In genomic region chr2:78999410-78999809, GRCh38 we compare ENCODE assay signal across 13 cellular contexts. TPM values are rescaled to one million over a fixed set of nuclear protein-coding genes. Genes with fewer than 3 reads are reported as not detected.
DNase-seq lines count a peak whose midpoint lies in the region; FAIRE-seq and TF ChIP-seq lines count a peak whose summit lies in the region.
"Had no signal": no experiment of that assay in that cellular context is flagged by ENCODE, and none has a peak within 500 bp of the region (broad histone marks: within the 10 kb centered on the region; RNA-seq: fewer than 3 reads in every experiment).

No MANE protein-coding gene starts in this region.

- H3K18ac ChIP-seq in H1 (ENCODE audit: extremely low read depth, low read length): no peak overlapping the region

- peaks cover 4 to 10% (median 7%) of the 10 kb centered on the region in 4 experiments for H3K27me3 ChIP-seq in H1 (replicated peaks in 1 of 4; ENCODE audit: control insufficient read depth in 3 of 4, extremely low read depth in 1 of 4, insufficient read depth in 3 of 4, low read length in 3 of 4)
- no peaks in the 10 kb centered on the region for H3K27me3 ChIP-seq in small intestine (ENCODE audit: control insufficient read depth in 2 of 2, insufficient read depth in 2 of 2, low read length in 2 of 2)
- H3K27me3 ChIP-seq: MG63 had no signal

- H3K4me1 ChIP-seq in H1 (replicated peaks in 1 of 4; ENCODE audit: control insufficient read depth in 3 of 4, insufficient read depth in 4 of 4, low read length in 3 of 4) (no peaks in the 10 kb centered on the region), small intestine (ENCODE audit: control insufficient read depth in 2 of 2, insufficient read depth in 1 of 2, low read depth in 1 of 2, low read length in 1 of 2) (no peaks in the 10 kb centered on the region)

- H3K36me3 ChIP-seq in H1 (ENCODE audit: control insufficient read depth in 2 of 4, insufficient read depth in 4 of 4, low read length in 3 of 4): no peaks in the 10 kb centered on the region
- H3K36me3 ChIP-seq in small intestine (ENCODE audit: control insufficient read depth in 2 of 2, insufficient read depth in 2 of 2, low read length in 2 of 2): no peaks in the 10 kb centered on the region
- H3K36me3 ChIP-seq: BLaER1, MG63, neutrophil had no signal

- no peak overlapping the region for H3K23ac ChIP-seq in H1 (ENCODE audit: insufficient read length)

- no peak overlapping the region for H3K4me2 ChIP-seq in H1 (ENCODE audit: insufficient read depth in 1 of 2, low read depth in 2 of 2, low read length in 2 of 2)
- H3K4me2 ChIP-seq: BLaER1 had no signal

- no peak overlapping the region for H2BK20ac ChIP-seq in H1 (ENCODE audit: low read length)

- intact Hi-C loops in posterior cingulate gyrus (cut with DNase I): no loop called here

- CTCF ChIA-PET in H1 (lab: Charles Lee; ENCODE audit: partially characterized antibody): interaction anchor here (0.6 to 3.1 kb wide), 13 partner anchors 11 to 442 kb away, joined by 3 to 11 read pairs (median 3); no protein-coding TSS in a partner anchor

- no peaks in the 10 kb centered on the region for H3K9me3 ChIP-seq in H1 (ENCODE audit: insufficient read depth in 2 of 2, low read depth in 1 of 2, low read length in 1 of 2)
- H3K9me3 ChIP-seq in small intestine (ENCODE audit: control insufficient read depth, low read depth): no peaks in the 10 kb centered on the region
- H3K9me3 ChIP-seq: BLaER1, MG63, neutrophil had no signal

- H3K4me3 ChIP-seq in H1 (ENCODE audit: extremely low read depth in 1 of 4, insufficient read depth in 2 of 4, low read depth in 3 of 4, low read length in 4 of 4) (no peak overlapping the region), small intestine (ENCODE audit: low read depth in 1 of 2, low read length in 2 of 2) (no peak overlapping the region)
- H3K4me3 ChIP-seq: BLaER1, MG63 had no signal

- TF ChIP-seq POLR2A in H1 (IDR thresholded peaks at IDR 0.05; ENCODE audit: control extremely low read depth in 1 of 2, low read depth in 2 of 2, low read length in 2 of 2): no peak

- H3K4ac ChIP-seq in H1 (replicated peaks; ENCODE audit: insufficient read length, low read depth, low read length): no peak overlapping the region

- H4K20me1 ChIP-seq in H1 (replicated peaks in 1 of 2; ENCODE audit: control insufficient read depth in 1 of 2, insufficient read depth in 2 of 2, low read length in 2 of 2): no peaks in the 10 kb centered on the region
- H4K20me1 ChIP-seq: BLaER1 had no signal

- peak in 2 of 3 experiments; percentile 14 to 22; a peak in 2 of 4 replicates for TF ChIP-seq CTCF in H1 (IDR thresholded peaks at IDR 0.05; ENCODE audit: control extremely low read depth in 1 of 3, insufficient read depth in 1 of 3, low read depth in 1 of 3, low read length in 3 of 3)

- no peak overlapping the region for H2AK5ac ChIP-seq in H1 (ENCODE audit: low read depth, low read length)

- no peak overlapping the region for H4K5ac ChIP-seq in H1 (ENCODE audit: insufficient read length, low read depth, low read length)

- no peak overlapping the region for H3K56ac ChIP-seq in H1 (replicated peaks; ENCODE audit: insufficient read length, low read depth, low read length)

- no peak for FAIRE-seq in H1 (lab: Jason Lieb, UNC)
- no peak for FAIRE-seq in small intestine (lab: Jason Lieb, UNC)

- POLR2A ChIA-PET in H1 (lab: Charles Lee; ENCODE audit: partially characterized antibody): no interaction called here

- no peaks in the 10 kb centered on the region for H3K79me1 ChIP-seq in H1 (ENCODE audit: low read depth, low read length)

- H3K27ac ChIP-seq in H1 (ENCODE audit: low read depth, low read length) (no peak overlapping the region), small intestine (ENCODE audit: low read depth in 1 of 2, low read length in 1 of 2) (no peak overlapping the region)
- H3K27ac ChIP-seq: BLaER1, neutrophil had no signal

- DNase-seq in NOMO-1 treated with DMSO at 0.1 percent for 48 hours (lab: John Stamatoyannopoulos, UW; ENCODE audit: unreplicated experiment) (peak; percentile 29), NOMO-1 treated with dmso at 0.1 percent for 144 hours (lab: John Stamatoyannopoulos, UW; ENCODE audit: unreplicated experiment) (no peak), NCI-H2227 treated with DMSO at 0.1 percent for 48 hours (lab: John Stamatoyannopoulos, UW) (peak; percentile 8), H1 (ENCODE audit: low read depth in 1 of 2, low spot score in 2 of 2) (no peak), small intestine (peak; percentile 32), medulla oblongata (ENCODE audit: extremely low spot score) (no peak), posterior cingulate gyrus (no peak), NCI-H1930 (lab: John Stamatoyannopoulos, UW) (no peak)
- DNase-seq: MG63; stimulated activated naive CD8-positive, alpha-beta T cell treated with anti-CD3 and anti-CD28 coated beads, Interleukin-15, amount 100 ng/mL, for 72 hours had no signal

- no peak overlapping the region for H3K9ac ChIP-seq in H1 (replicated peaks in 1 of 4; ENCODE audit: extremely low read depth in 1 of 4, low read depth in 3 of 4, low read length in 3 of 4)
- H3K9ac ChIP-seq: BLaER1 had no signal

- TF ChIP-seq RAD21 in H1 (IDR thresholded peaks at IDR 0.05 in 1 of 2, conservative IDR thresholded peaks at IDR 0.05 in 1 of 2; ENCODE audit: low read depth in 2 of 2, low read length in 2 of 2): peak; percentile 56 to 60

- 60% methylated on average over 3 of the region's 3 CpGs; no CpG with 5 or more reads in 1 of the 2 experiments for WGBS in H1 (ENCODE audit: extremely low coverage in 1 of 2, insufficient coverage in 1 of 2, insufficient read length in 1 of 2, insufficient replicate concordance in 2 of 2, low coverage in 1 of 2, low lambda C conversion rate in 2 of 2, missing lambda C conversion rate in 1 of 2), 2 experiments
- 41 to 68% (median 52%) methylated on average over 3 of the region's 3 CpGs for WGBS in small intestine, 3 donors

- no peaks in the 10 kb centered on the region for H3K79me2 ChIP-seq in H1 (ENCODE audit: control insufficient read depth in 1 of 2, insufficient read depth in 2 of 2, low read length in 2 of 2)

- no peak overlapping the region for H3K14ac ChIP-seq in H1 (ENCODE audit: insufficient read length)

- no peaks in the 10 kb centered on the region for H3K23me2 ChIP-seq in H1 (ENCODE audit: low read depth, low read length)

- H4K8ac ChIP-seq in H1 (ENCODE audit: extremely low read depth, insufficient read depth, low read length): no peak overlapping the region

- H2AFZ ChIP-seq in H1 (ENCODE audit: low read length): no peak overlapping the region

- no peak overlapping the region for H2BK12ac ChIP-seq in H1 (ENCODE audit: low read depth, low read length)

- H2BK120ac ChIP-seq in H1 (replicated peaks; ENCODE audit: low read depth, low read length): no peak overlapping the region

- H2BK15ac ChIP-seq in H1 (ENCODE audit: low read length): no peak overlapping the region

- TF ChIP-seq EP300 in H1 (IDR thresholded peaks at IDR 0.05; ENCODE audit: borderline replicate concordance in 1 of 2, low read depth in 2 of 2, low read length in 2 of 2): no peak

- no peak overlapping the region for H2BK5ac ChIP-seq in H1 (ENCODE audit: low read depth, low read length)

- no peak overlapping the region for H4K91ac ChIP-seq in H1 (replicated peaks; ENCODE audit: insufficient read length, low read length)

TF ChIP-seq in H1, 55 proteins besides CTCF, POLR2A, EP300 and RAD21:
- TF ChIP-seq MAX (IDR thresholded peaks at IDR 0.05) (no peak), ATF3 (IDR thresholded peaks at IDR 0.05; ENCODE audit: insufficient read depth, low read depth, low read length) (no peak), USF2 (IDR thresholded peaks at IDR 0.05; ENCODE audit: low read length) (no peak), TAF1 (IDR thresholded peaks at IDR 0.05; ENCODE audit: low read depth, low read length) (no peak), PHF8 (conservative IDR thresholded peaks at IDR 0.05; ENCODE audit: low read depth, low read length) (no peak), CEBPB (IDR thresholded peaks at IDR 0.05; ENCODE audit: low read depth, low read length) (no peak)

RNA-seq across cellular contexts. Expression of gene REG3G, which starts 26.1 kb away (rescaled TPM):
- not detected in 2 replicates for total RNA-seq in H1 (2021; fragmentation: NEBNext Ultra II Directional; extraction: Animal tissue kit (Norgen Biotek cat#: 25700))
- polyA plus RNA-seq in H1 (2011; rRNA removed) (not detected in 2 replicates), small intestine (10 to 100 TPM in 1 of 3 donors, 1 to 10 TPM in 1, under 1 TPM in 1; 0.89 to 11.9 (median 3.2) TPM)
- not detected for polyA plus RNA-seq in H1 (2011; cell fraction: cytosol; rRNA removed)
- polyA plus RNA-seq in H1 (2011; cell fraction: nucleus; rRNA removed): not detected
- polyA plus RNA-seq in H1 (2012, experiment 1 of 2): not detected in 4 replicates
- not detected for polyA plus RNA-seq in H1 (2012, experiment 2 of 2)
- not detected for polyA plus RNA-seq in H1 (2013, experiment 1 of 2)
- polyA plus RNA-seq in H1 (2013, experiment 2 of 2): not detected
- polyA minus RNA-seq in H1 (2011; rRNA and poly(A)+ RNA removed): not detected in 2 replicates
- polyA minus RNA-seq in H1 (2011; cell fraction: cytosol; rRNA and poly(A)+ RNA removed): not detected
- not detected for polyA minus RNA-seq in H1 (2011; cell fraction: nucleus; rRNA and poly(A)+ RNA removed)
- total RNA-seq: activated CD8-positive, alpha-beta memory T cell treated with anti-CD3 and anti-CD28 coated beads for 36 hours had no signal

Comparison
In these comparisons a context has a peak if more than half of its experiments do, and no peak if none do; other contexts are left out.
1. DNase-seq: peak in NOMO-1 treated with DMSO at 0.1 percent for 48 hours (single experiment), NCI-H2227 treated with DMSO at 0.1 percent for 48 hours (single experiment) and small intestine (single experiment); none in NOMO-1 treated with dmso at 0.1 percent for 144 hours (single experiment), H1 (0 of 2), medulla oblongata (single experiment), posterior cingulate gyrus (0 of 10) and NCI-H1930 (0 of 2).